In the genomic region with DNA sequence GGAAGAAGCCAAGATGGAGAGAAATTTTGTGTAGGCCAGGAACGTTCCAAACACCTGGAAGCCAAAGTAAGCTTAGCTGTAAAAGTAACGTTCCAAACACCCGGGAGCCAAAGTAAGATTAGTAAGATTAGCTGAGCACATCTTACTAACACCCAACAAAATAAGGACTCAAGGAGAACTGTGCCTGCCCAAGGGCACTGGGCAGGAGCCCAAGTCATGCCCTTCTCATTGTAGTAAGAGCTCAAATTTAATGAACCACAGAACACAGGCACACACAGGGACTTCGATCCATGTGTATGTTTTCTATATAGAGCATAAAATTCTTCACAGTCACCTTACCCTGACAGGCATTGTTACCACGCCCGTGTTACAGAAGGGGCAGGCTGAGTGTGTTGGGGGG, we compare ENCODE assay signal across 15 cellular contexts. TPM values are rescaled to one million over a fixed set of nuclear protein-coding genes. Genes with fewer than 3 reads are reported as not detected.
DNase-seq lines count a peak whose midpoint lies in the region; ATAC-seq and TF ChIP-seq lines count a peak whose summit lies in the region.
"Had no signal": no experiment of that assay in that cellular context is flagged by ENCODE, and none has a peak within 500 bp of the region (broad histone marks: within the 10 kb centered on the region; RNA-seq: fewer than 3 reads in every experiment).

No MANE protein-coding gene starts in this region.

- H3K4me3 ChIP-seq in right atrium auricular region, result no peak overlapping the region
- H3K4me3 ChIP-seq: BLaER1 treated with 17β-estradiol and CSF1 and Interleukin-3, amounts not matched to agents 10 nM and 100 nM; HAP-1 had no signal

- ATAC-seq in Right ventricle myocardium superior (ENCODE audit: poor library complexity) (peak; percentile 83), left ventricle myocardium superior (peak; percentile 92), sciatic nerve (no peak)
- ATAC-seq: HepG2 had no signal

- H3K9me3 ChIP-seq in right atrium auricular region, result no peaks in the 10 kb centered on the region
- H3K9me3 ChIP-seq: BLaER1 treated with 17β-estradiol and CSF1 and Interleukin-3, amounts not matched to agents 10 nM and 100 nM; HAP-1 had no signal

- POLR2A ChIA-PET in HEK293T (lab: Yijun Ruan, JAX), result no interaction called here

- H3K4me1 ChIP-seq in right atrium auricular region, result no peaks in the 10 kb centered on the region
- H3K4me1 ChIP-seq: HAP-1 had no signal

- H3K36me3 ChIP-seq in right atrium auricular region, result no peaks in the 10 kb centered on the region
- H3K36me3 ChIP-seq: BLaER1 treated with 17β-estradiol and CSF1 and Interleukin-3, amounts not matched to agents 10 nM and 100 nM; HAP-1 had no signal

- no peaks in the 10 kb centered on the region for H3K27me3 ChIP-seq in right atrium auricular region
- H3K27me3 ChIP-seq: BLaER1 treated with 17β-estradiol and CSF1 and Interleukin-3, amounts not matched to agents 10 nM and 100 nM had no signal

- peak; percentile 67 for DNase-seq in Right ventricle myocardium superior
- DNase-seq in right atrium auricular region (ENCODE audit: low spot score), result no peak
- peak; percentile 70 for DNase-seq in left ventricle myocardium superior
- DNase-seq in renal cortical epithelial cell (ENCODE audit: low read depth), result peak; percentile 60
- DNase-seq in sciatic nerve (ENCODE audit: low spot score), result no peak
- DNase-seq in inferior parietal cortex (ENCODE audit: extremely low spot score), result no peak
- no peak for DNase-seq in HEK293T (ENCODE audit: extremely low spot score)
- DNase-seq: ACHN; CD4-positive, CD25-positive, alpha-beta regulatory T cell; EL; GOT3; HFFc6 had no signal

- CTCF ChIA-PET in HEK293T (lab: Yijun Ruan, JAX), result no interaction called here

- intact Hi-C loops in Right ventricle myocardium superior (cut with DNase I) (no loop called here), left ventricle myocardium superior (cut with micrococcal nuclease) (no loop called here), sciatic nerve (cut with DNase I) (no loop called here)

- H3K27ac ChIP-seq in right atrium auricular region, result no peak overlapping the region
- H3K27ac ChIP-seq: BLaER1 treated with 17β-estradiol and CSF1 and Interleukin-3, amounts not matched to agents 10 nM and 100 nM had no signal

- no peak for TF ChIP-seq CTCF in right atrium auricular region (IDR thresholded peaks at IDR 0.05)

TF ChIP-seq in HEK293T, 16 proteins besides CTCF, POLR2A, EP300 and RAD21:
- TF ChIP-seq CTBP1 (IDR thresholded peaks at IDR 0.05; ENCODE audit: borderline replicate concordance), result no peak
- TF ChIP-seq HDGF (IDR thresholded peaks at IDR 0.05; ENCODE audit: borderline replicate concordance), result no peak
- no peak for TF ChIP-seq NFRKB (IDR thresholded peaks at IDR 0.05)
- TF ChIP-seq BHLHE40 (IDR thresholded peaks at IDR 0.05; ENCODE audit: borderline replicate concordance), result no peak
- no peak for TF ChIP-seq ARNT (IDR thresholded peaks at IDR 0.05)
- TF ChIP-seq ELF4 (IDR thresholded peaks at IDR 0.05), result no peak

RNA-seq across cellular contexts. Expression of gene NXNL2, which starts 36.1 kb away (rescaled TPM):
- total RNA-seq in Right ventricle myocardium superior (not detected), right atrium auricular region (not detected), left ventricle myocardium superior (not detected), renal cortical epithelial cell (5.2 and 15.3 TPM in 2 replicates), sciatic nerve (1.3 TPM)
- total RNA-seq: CD4-positive, CD25-positive, alpha-beta regulatory T cell; HepG2 had no signal

Comparison
In these comparisons a context has a peak if more than half of its experiments do, and no peak if none do; other contexts are left out.
1. DNase-seq: peak in Right ventricle myocardium superior (single experiment), left ventricle myocardium superior (single experiment) and renal cortical epithelial cell (single experiment); none in right atrium auricular region (single experiment), sciatic nerve (single experiment), inferior parietal cortex (single experiment) and HEK293T (single experiment).